9 cellular contexts compared by ENCODE assay signal in the genomic region with DNA sequence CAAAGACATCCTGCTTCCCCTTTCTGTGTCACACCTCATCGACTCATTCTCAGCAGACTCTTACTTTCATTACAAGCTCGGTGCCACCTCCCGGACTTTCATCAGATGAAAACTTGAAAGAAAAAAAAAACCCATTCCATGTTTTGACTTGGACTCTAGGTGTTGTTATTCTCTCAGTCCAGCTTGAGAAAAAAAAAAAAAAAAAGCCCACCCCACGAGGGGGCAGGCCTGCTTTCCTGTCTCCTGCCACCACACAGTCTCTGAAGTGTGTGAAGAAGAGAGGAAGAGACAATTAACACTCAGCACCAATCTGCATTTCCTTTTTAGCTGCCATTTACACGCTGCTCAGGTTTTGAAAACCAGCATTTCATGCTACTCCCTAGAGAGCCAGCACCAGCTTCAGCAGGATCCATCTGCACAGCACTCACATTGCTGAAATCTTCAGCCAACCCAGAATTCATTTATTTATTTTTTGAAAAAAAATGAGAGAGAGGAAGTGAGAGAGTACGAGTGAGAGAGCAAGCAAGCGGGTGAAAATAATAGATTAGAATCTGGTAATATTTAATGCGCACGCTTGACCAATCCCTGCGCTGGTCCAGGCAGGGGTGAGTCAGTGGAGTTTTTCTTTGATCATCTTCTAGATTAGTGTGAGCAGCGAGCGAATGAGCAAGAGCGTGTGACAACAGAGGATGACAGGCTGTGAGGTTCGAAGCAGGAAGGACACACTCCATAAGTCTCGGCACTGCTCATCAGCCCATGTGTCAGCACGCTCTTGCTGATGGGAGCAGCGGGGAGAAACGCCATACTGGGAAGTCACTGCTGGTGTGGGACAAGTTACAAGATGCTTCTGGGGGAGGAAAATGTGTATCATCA. TPM values are rescaled to one million over a fixed set of nuclear protein-coding genes. Genes with fewer than 3 reads are reported as not detected.
DNase-seq lines count a peak whose midpoint lies in the region; ATAC-seq and TF ChIP-seq lines count a peak whose summit lies in the region.
"Had no signal": no experiment of that assay in that cellular context is flagged by ENCODE, and none has a peak within 500 bp of the region (broad histone marks: within the 10 kb centered on the region; RNA-seq: fewer than 3 reads in every experiment).

No MANE protein-coding gene starts in this region.

- peaks cover 1% of the 10 kb centered on the region for H3K9me3 ChIP-seq in aorta (ENCODE audit: control insufficient read depth, low read length)

- ATAC-seq in aorta (ENCODE audit: low FRiP score) (peak; percentile 49), foreskin keratinocyte (no peak)

- H3K9me3 Mint-ChIP-seq in osteocyte (ENCODE audit: unreplicated experiment): no peaks in the 10 kb centered on the region
- H3K9me3 Mint-ChIP-seq: nephron had no signal

- H3K36me3 ChIP-seq in H7 (replicated peaks; ENCODE audit: control insufficient read depth, insufficient read depth, low read length) (no peaks in the 10 kb centered on the region), aorta (ENCODE audit: control insufficient read depth in 1 of 2, insufficient read depth in 2 of 2, low read length in 1 of 2) (no peaks in the 10 kb centered on the region)

- H3K4me3 Mint-ChIP-seq in osteocyte (ENCODE audit: unreplicated experiment): no peak overlapping the region
- H3K4me3 Mint-ChIP-seq: nephron had no signal

- H3K27me3 Mint-ChIP-seq in osteocyte (ENCODE audit: unreplicated experiment): no peaks in the 10 kb centered on the region

- intact Hi-C loops in aorta (cut with DNase I): no loop called here

- H3K4me1 ChIP-seq in aorta (ENCODE audit: control insufficient read depth in 1 of 2, insufficient read depth in 2 of 2, low read length in 2 of 2) (no peaks in the 10 kb centered on the region), foreskin keratinocyte (no peaks in the 10 kb centered on the region)

- no peaks in the 10 kb centered on the region for H3K4me1 Mint-ChIP-seq in osteocyte (ENCODE audit: unreplicated experiment)
- H3K4me1 Mint-ChIP-seq: nephron had no signal

- peak overlapping the region; percentile 6; the same call in 1 of the 2 replicates for H3K4me3 ChIP-seq in H7 (ENCODE audit: insufficient read depth, low read depth, low read length)
- H3K4me3 ChIP-seq in epithelial cell of proximal tubule (ENCODE audit: low read depth, low read length): peak overlapping the region; percentile 41
- no peak overlapping the region for H3K4me3 ChIP-seq in aorta (ENCODE audit: low read length in 2 of 2)

- peak; percentile 54 for DNase-seq in GM13976 (ENCODE audit: low spot score)
- DNase-seq in H7: no peak
- peak; percentile 8 for DNase-seq in MV-4-11 (lab: John Stamatoyannopoulos, UW)
- DNase-seq in activated CD4-positive, alpha-beta T cell treated with anti-CD3 and anti-CD28 coated beads, Interleukin-2, amount 50 U/mL, for 1 hour: peak; percentile 59
- peak; percentile 78 for DNase-seq in epithelial cell of proximal tubule (ENCODE audit: low read depth)
- no peak for DNase-seq in osteocyte (ENCODE audit: extremely low spot score, unreplicated experiment)
- DNase-seq in aorta: no peak
- no peak for DNase-seq in foreskin keratinocyte

- WGBS in aorta, 2 donors: 17 to 18% methylated on average over 18 of the region's 18 CpGs

- H3K27ac Mint-ChIP-seq in osteocyte (ENCODE audit: unreplicated experiment): no peak overlapping the region
- H3K27ac Mint-ChIP-seq: nephron had no signal

- no peaks in the 10 kb centered on the region for H3K36me3 Mint-ChIP-seq in osteocyte (ENCODE audit: unreplicated experiment)

- H3K27ac ChIP-seq in aorta (ENCODE audit: low read depth in 1 of 2, low read length in 2 of 2): no peak overlapping the region
- no peak overlapping the region for H3K27ac ChIP-seq in foreskin keratinocyte

- in situ Hi-C loops in GM13976 (cut with MboI; ENCODE audit: low sequenced_read_pairs, unreplicated experiment): no loop called here

- TF ChIP-seq CTCF in GM13976 (IDR thresholded peaks at IDR 0.05; ENCODE audit: borderline replicate concordance, control extremely low read depth, extremely low read depth, insufficient read depth, missing control alignments) (no peak), epithelial cell of proximal tubule (conservative IDR thresholded peaks at IDR 0.05; ENCODE audit: low read depth, low read length) (no peak), osteocyte (IDR thresholded peaks at IDR 0.05) (peak; percentile 10), foreskin keratinocyte (conservative IDR thresholded peaks at IDR 0.05) (no peak)

- H3K27me3 ChIP-seq in H7 (ENCODE audit: control insufficient read depth, insufficient read depth, low read length) (no peaks in the 10 kb centered on the region; the same call in 1 of the 2 replicates), aorta (ENCODE audit: control insufficient read depth in 1 of 2, insufficient read depth in 2 of 2, low read length in 1 of 2) (no peaks in the 10 kb centered on the region), foreskin keratinocyte (no peaks in the 10 kb centered on the region)

RNA-seq across cellular contexts. Expression of a gene that starts 23.5 kb away (rescaled TPM):
- total RNA-seq in H7 (2014; rRNA removed; shearing (Covaris generic)): not detected in 2 replicates
- not detected in 2 replicates for total RNA-seq in epithelial cell of proximal tubule
- total RNA-seq in osteocyte: not detected in 2 replicates
- total RNA-seq in aorta: under 1 TPM in 1 of 2 donors, not detected in 1; 0.15 TPM
- polyA plus RNA-seq in aorta: not detected
- total RNA-seq in foreskin keratinocyte: not detected in 2 replicates
- polyA plus RNA-seq in foreskin keratinocyte: not detected in 2 replicates

RNA-seq across cellular contexts. Expression of a gene that starts 35.1 kb away (rescaled TPM):
- not detected in 2 replicates for total RNA-seq in H7 (2014; rRNA removed; shearing (Covaris generic))
- not detected in 2 replicates for total RNA-seq in epithelial cell of proximal tubule
- total RNA-seq in osteocyte: not detected in 2 replicates
- total RNA-seq in aorta: not detected
- polyA plus RNA-seq in aorta: not detected
- not detected in 2 replicates for total RNA-seq in foreskin keratinocyte
- not detected in 2 replicates for polyA plus RNA-seq in foreskin keratinocyte

Comparison
In these comparisons a context has a peak if more than half of its experiments do, and no peak if none do; other contexts are left out.
1. DNase-seq: peak in GM13976 (single experiment), MV-4-11 (single experiment), activated CD4-positive, alpha-beta T cell treated with anti-CD3 and anti-CD28 coated beads, Interleukin-2, amount 50 U/mL, for 1 hour (single experiment) and epithelial cell of proximal tubule (single experiment); none in H7 (single experiment), osteocyte (single experiment), aorta (0 of 2) and foreskin keratinocyte (0 of 2).
2. H3K4me3 ChIP-seq: peak in H7 (single experiment) and epithelial cell of proximal tubule (single experiment); none in aorta (0 of 2).